Comparison of ENCODE assay signal across 13 cellular contexts in the genomic region with DNA sequence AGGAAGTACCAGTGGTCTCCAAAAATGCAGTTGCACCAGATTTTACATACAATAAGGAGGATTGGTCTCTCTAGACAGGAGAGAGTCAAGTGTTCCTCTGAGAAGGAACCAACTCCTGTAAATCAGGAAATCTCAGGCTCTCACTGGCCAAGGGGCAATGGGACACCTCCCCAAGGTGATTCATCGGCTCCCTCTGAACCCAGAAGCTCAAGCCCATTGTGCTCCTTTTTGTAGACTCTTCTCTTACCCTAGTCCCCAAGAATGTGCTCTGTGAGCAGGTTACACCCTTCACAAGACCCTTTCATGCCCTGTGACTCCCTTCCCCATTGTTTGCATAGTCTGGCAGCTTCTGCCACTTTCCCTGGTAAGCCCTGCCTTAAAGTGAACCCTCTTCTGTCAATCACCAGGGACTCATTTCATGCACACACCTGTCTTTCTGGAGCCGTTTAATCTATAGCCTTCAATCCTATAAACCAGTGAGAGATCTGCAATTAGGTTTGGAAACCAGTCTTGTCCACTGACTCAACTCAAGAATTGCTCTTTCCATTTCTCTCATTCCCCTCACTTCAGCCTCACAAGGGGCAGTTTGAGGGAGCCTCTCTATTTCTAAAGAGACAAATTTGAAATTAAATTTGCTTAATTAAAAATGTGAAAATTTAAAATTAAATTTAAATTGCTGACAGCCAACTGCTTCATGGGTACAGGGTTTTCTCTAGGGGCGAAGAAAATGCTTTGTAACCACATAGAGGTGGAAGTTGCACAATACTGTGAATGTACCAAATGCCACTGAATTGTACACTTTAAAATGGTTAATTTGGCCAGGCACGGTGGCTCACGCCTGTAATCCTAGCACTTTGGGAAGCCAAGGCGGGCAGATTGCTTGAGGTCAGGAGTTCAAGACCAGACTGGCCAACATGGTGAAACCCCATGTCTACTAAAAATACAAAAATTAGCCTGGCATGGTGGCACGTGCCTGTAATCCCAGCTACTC. TPM values are rescaled to one million over a fixed set of nuclear protein-coding genes. Genes with fewer than 3 reads are reported as not detected.
DNase-seq lines count a peak whose midpoint lies in the region; ATAC-seq and TF ChIP-seq lines count a peak whose summit lies in the region.
"Had no signal": no experiment of that assay in that cellular context is flagged by ENCODE, and none has a peak within 500 bp of the region (broad histone marks: within the 10 kb centered on the region; RNA-seq: fewer than 3 reads in every experiment).

No MANE protein-coding gene starts in this region.

- H3K27ac Mint-ChIP-seq in MCF 10A (ENCODE audit: low read depth, unreplicated experiment), result peak overlapping the region; percentile 13
- H3K27ac Mint-ChIP-seq in type B pancreatic cell, result peak overlapping the region; percentile 88
- H3K27ac Mint-ChIP-seq: activated CD8-positive, alpha-beta memory T cell treated with anti-CD3 and anti-CD28 coated beads, Interleukin-2, amount 10 ng/mL, durations not matched to agents 7 days and 5 days; activated naive CD8-positive, alpha-beta T cell treated with anti-CD3 and anti-CD28 coated beads, Interleukin-2, amount 50 U/mL, for 24 hours had no signal

- CTCF ChIA-PET in MCF 10A (lab: Yijun Ruan, JAX), result interaction anchor here (0.8 to 1.9 kb wide), 5 partner anchors 9 to 142 kb away, joined by 3 to 11 read pairs (median 6); no protein-coding TSS in a partner anchor

- no peaks in the 10 kb centered on the region for H3K36me3 ChIP-seq in breast epithelium

- H3K27ac ChIP-seq in breast epithelium, result no peak overlapping the region

- H3K4me3 Mint-ChIP-seq in MCF 10A (ENCODE audit: unreplicated experiment), result no peak overlapping the region
- H3K4me3 Mint-ChIP-seq in type B pancreatic cell, result peak overlapping the region; percentile 13
- H3K4me3 Mint-ChIP-seq: activated CD8-positive, alpha-beta memory T cell treated with anti-CD3 and anti-CD28 coated beads, Interleukin-2, amount 10 ng/mL, durations not matched to agents 7 days and 5 days; activated naive CD8-positive, alpha-beta T cell treated with anti-CD3 and anti-CD28 coated beads, Interleukin-2, amount 50 U/mL, for 24 hours; H9 had no signal

- no peaks in the 10 kb centered on the region for H3K9me3 ChIP-seq in breast epithelium

- no peak overlapping the region for H3K4me3 ChIP-seq in breast epithelium
- H3K4me3 ChIP-seq in epithelial cell of esophagus (ENCODE audit: low read length), result no peak overlapping the region

- H3K4me1 ChIP-seq in breast epithelium, result no peaks in the 10 kb centered on the region

- intact Hi-C loops in MCF 10A (cut with micrococcal nuclease) (no loop called here), breast epithelium (cut with DNase I; ENCODE audit: low total_unique reads) (loop anchor here (10.0 kb wide), 1 partner anchor 111 kb away; no protein-coding TSS in a partner anchor)

- H3K27me3 ChIP-seq in breast epithelium, result no peaks in the 10 kb centered on the region

- DNase-seq in MCF 10A (ENCODE audit: unreplicated experiment) (peak; percentile 46), breast epithelium (ENCODE audit: low spot score in 2 of 2) (no peak), NCI-H69 (lab: John Stamatoyannopoulos, UW) (peak; percentile 77), epithelial cell of esophagus (ENCODE audit: low read depth) (peak; percentile 81), type B pancreatic cell (ENCODE audit: extremely low spot score, unreplicated experiment) (no peak)
- no peak for DNase-seq in activated CD4-positive, CD25-positive, alpha-beta regulatory T cell (lab: John Stamatoyannopoulos, UW)
- DNase-seq: activated CD8-positive, alpha-beta memory T cell treated with anti-CD3 and anti-CD28 coated beads, Interleukin-2, amount 10 ng/mL, durations not matched to agents 7 days and 5 days; activated naive CD8-positive, alpha-beta T cell treated with anti-CD3 and anti-CD28 coated beads, Interleukin-2, amount 50 U/mL, for 24 hours; H9; left ventricle myocardium superior; stimulated activated CD4-positive, alpha-beta T cell treated with anti-CD3 and anti-CD28 coated beads, Interleukin-12 subunit alpha, Interleukin-12 subunit beta, amount 100 ng/mL, for 4 hours had no signal

- H3K36me3 Mint-ChIP-seq in MCF 10A (ENCODE audit: insufficient read depth, unreplicated experiment) (no peaks in the 10 kb centered on the region), type B pancreatic cell (no peaks in the 10 kb centered on the region)
- H3K36me3 Mint-ChIP-seq: activated CD8-positive, alpha-beta memory T cell treated with anti-CD3 and anti-CD28 coated beads, Interleukin-2, amount 10 ng/mL, durations not matched to agents 7 days and 5 days had no signal

- no peak for ATAC-seq in GM21717 (IDR thresholded peaks at IDR 0.05; ENCODE audit: unreplicated experiment)
- ATAC-seq in HG03039 (IDR thresholded peaks at IDR 0.05; ENCODE audit: unreplicated experiment), result no peak
- ATAC-seq: activated CD8-positive, alpha-beta memory T cell treated with anti-CD3 and anti-CD28 coated beads, Interleukin-2, amount 10 ng/mL, durations not matched to agents 7 days and 5 days; activated naive CD8-positive, alpha-beta T cell treated with anti-CD3 and anti-CD28 coated beads, Interleukin-2, amount 50 U/mL, for 24 hours; left ventricle myocardium superior had no signal

- no peak for TF ChIP-seq POLR2A in breast epithelium (IDR thresholded peaks at IDR 0.05)

- TF ChIP-seq CTCF in MCF 10A (IDR thresholded peaks at IDR 0.05; ENCODE audit: unreplicated experiment), result no peak
- no peak for TF ChIP-seq CTCF in breast epithelium (IDR thresholded peaks at IDR 0.05)
- no peak for TF ChIP-seq CTCF in epithelial cell of esophagus (IDR thresholded peaks at IDR 0.05; ENCODE audit: insufficient read depth, low read depth, low read length, missing control alignments)
- no peak for TF ChIP-seq CTCF in type B pancreatic cell (conservative IDR thresholded peaks at IDR 0.05)

- no peaks in the 10 kb centered on the region for H3K9me3 Mint-ChIP-seq in MCF 10A (ENCODE audit: unreplicated experiment)
- no peaks in the 10 kb centered on the region for H3K9me3 Mint-ChIP-seq in type B pancreatic cell
- H3K9me3 Mint-ChIP-seq: activated naive CD8-positive, alpha-beta T cell treated with anti-CD3 and anti-CD28 coated beads, Interleukin-2, amount 50 U/mL, for 24 hours had no signal

- BruUV-seq in MCF 10A (replicated peaks; lab: Mats Ljungman, UMichigan), result no TSS peak

- H3K27me3 Mint-ChIP-seq in MCF 10A (ENCODE audit: insufficient read depth, unreplicated experiment) (no peaks in the 10 kb centered on the region), type B pancreatic cell (peaks cover 4% of the 10 kb centered on the region)

- H3K4me1 Mint-ChIP-seq in MCF 10A (ENCODE audit: insufficient read depth, unreplicated experiment) (peaks cover 12% of the 10 kb centered on the region), type B pancreatic cell (ENCODE audit: unreplicated experiment) (peaks cover 13% of the 10 kb centered on the region)

- POLR2A ChIA-PET in MCF 10A (lab: Yijun Ruan, JAX), result interaction anchor here (0.6 to 1.2 kb wide), 4 partner anchors 126 to 315 kb away, joined by 3 to 5 read pairs (median 3); no protein-coding TSS in a partner anchor

RNA-seq across cellular contexts. Expression of a gene that starts 38.3 kb away (rescaled TPM):
- total RNA-seq in MCF 10A (2022), result 52.3 and 66.0 TPM in 2 replicates
- total RNA-seq in breast epithelium, result 10 to 100 TPM; 66.5 to 94.5 (median 67.4) TPM
- total RNA-seq in type B pancreatic cell (ENCODE audit: low replicate concordance), result 68.1 and 117 TPM in 2 replicates

Comparison
In these comparisons a context has a peak if more than half of its experiments do, and no peak if none do; other contexts are left out.
1. DNase-seq: peak in MCF 10A (single experiment), NCI-H69 (single experiment) and epithelial cell of esophagus (single experiment); none in breast epithelium (0 of 2), type B pancreatic cell (single experiment) and activated CD4-positive, CD25-positive, alpha-beta regulatory T cell (0 of 4).